ENCODE assay signal across 1 cellular context in genomic region chr11:65205602-65205967, GRCh38.
TF ChIP-seq lines count a peak whose summit lies in the region.

No MANE protein-coding gene starts in this region.

TF ChIP-seq in GM23338, 12 proteins besides CTCF, POLR2A, EP300 and RAD21 (continued from another document):
- TF ChIP-seq ZNF331 (CRISPR knock-in tag; IDR thresholded peaks at IDR 0.05; ENCODE audit: low read depth) (no peak), EZH2 (IDR thresholded peaks at IDR 0.05; ENCODE audit: low read depth, unreplicated experiment) (no peak), ZNF462 (CRISPR knock-in tag; IDR thresholded peaks at IDR 0.05) (no peak), STAT1 (IDR thresholded peaks at IDR 0.05; ENCODE audit: unreplicated experiment) (no peak), EZH2phosphoT487 (IDR thresholded peaks at IDR 0.05; ENCODE audit: unreplicated experiment) (no peak), CREB1 (CRISPR knock-in tag; IDR thresholded peaks at IDR 0.05; ENCODE audit: low read depth) (no peak), ETS1 (IDR thresholded peaks at IDR 0.05) (no peak), NANOG (IDR thresholded peaks at IDR 0.05; ENCODE audit: borderline replicate concordance) (no peak), JUNB (IDR thresholded peaks at IDR 0.05; ENCODE audit: unreplicated experiment) (no peak)
